Comparison of ENCODE assay signal across 29 cellular contexts in genomic region chr2:733495-733894, GRCh38.
"Had no signal": no experiment of that assay in that cellular context is flagged by ENCODE, and none has a peak within 500 bp of the region (broad histone marks: within the 10 kb centered on the region; RNA-seq: fewer than 3 reads in every experiment).

No MANE protein-coding gene starts in this region.

- H3K36me3 ChIP-seq: colonic mucosa, esophagus squamous epithelium, heart right ventricle, left ventricle myocardium inferior, ovary, prostate gland, right atrium auricular region, sigmoid colon, stomach, thyroid gland had no signal

- H3K9me3 Mint-ChIP-seq: dendritic cell treated with granulocyte-macrophage colony-stimulating factor and Interleukin-4, amounts not matched to agents 40 ng/mL and 50 ng/mL, for 4 days; immature natural killer cell; memory B cell; naive B cell; natural killer cell treated with Interleukin-12 subunit alpha and Interleukin-12 subunit beta and Interleukin-15 and Interleukin-18, amount 100 ng/mL, for 72 hours; stimulated activated memory B cell treated with anti-CD40 and anti-IgM and Interleukin-4, amounts not matched to agents 10 μg/mL and 1 μg/mL and 100 μg/mL, for 72 hours had no signal

- H3K9me3 ChIP-seq: colonic mucosa, esophagus squamous epithelium, heart right ventricle, left ventricle myocardium inferior, mucosa of descending colon, ovary, prostate gland, right atrium auricular region, sigmoid colon, stomach, thyroid gland had no signal

- H3K4me3 ChIP-seq: colonic mucosa, esophagus squamous epithelium, heart right ventricle, left ventricle myocardium inferior, lung, mucosa of descending colon, ovary, prostate gland, right atrium auricular region, sigmoid colon, stomach, thyroid gland had no signal

- H3K4me1 ChIP-seq: colonic mucosa, esophagus squamous epithelium, heart right ventricle, left ventricle myocardium inferior, prostate gland, right atrium auricular region, sigmoid colon, stomach, thyroid gland had no signal

- H3K27ac ChIP-seq: colonic mucosa, esophagus squamous epithelium, heart right ventricle, left ventricle myocardium inferior, ovary, prostate gland, right atrium auricular region, sigmoid colon, stomach, thyroid gland had no signal

- H3K4me1 Mint-ChIP-seq: immature natural killer cell, memory B cell had no signal

- H3K36me3 Mint-ChIP-seq: immature natural killer cell; memory B cell; naive B cell; natural killer cell treated with Interleukin-12 subunit alpha and Interleukin-12 subunit beta and Interleukin-15 and Interleukin-18, amount 100 ng/mL, for 72 hours; stimulated activated memory B cell treated with anti-CD40 and anti-IgM and Interleukin-4, amounts not matched to agents 10 μg/mL and 1 μg/mL and 100 μg/mL, for 72 hours had no signal

- H3K27me3 ChIP-seq: colonic mucosa, ovary, right atrium auricular region, thyroid gland had no signal

- H3K27ac Mint-ChIP-seq: dendritic cell treated with granulocyte-macrophage colony-stimulating factor and Interleukin-4, amounts not matched to agents 40 ng/mL and 50 ng/mL, for 4 days; immature natural killer cell; memory B cell; natural killer cell treated with Interleukin-12 subunit alpha and Interleukin-12 subunit beta and Interleukin-15 and Interleukin-18, amount 100 ng/mL, for 72 hours; stimulated activated memory B cell treated with anti-CD40 and anti-IgM and Interleukin-4, amounts not matched to agents 10 μg/mL and 1 μg/mL and 100 μg/mL, for 72 hours had no signal

- H3K4me3 Mint-ChIP-seq: dendritic cell treated with granulocyte-macrophage colony-stimulating factor and Interleukin-4, amounts not matched to agents 40 ng/mL and 50 ng/mL, for 4 days; immature natural killer cell; memory B cell; natural killer cell treated with Interleukin-12 subunit alpha and Interleukin-12 subunit beta and Interleukin-15 and Interleukin-18, amount 100 ng/mL, for 72 hours; stimulated activated memory B cell treated with anti-CD40 and anti-IgM and Interleukin-4, amounts not matched to agents 10 μg/mL and 1 μg/mL and 100 μg/mL, for 72 hours had no signal

- ATAC-seq: heart right ventricle; left colon; mucosa of descending colon; natural killer cell treated with Interleukin-12 subunit alpha and Interleukin-12 subunit beta and Interleukin-15 and Interleukin-18, amount 100 ng/mL, for 72 hours had no signal

- DNase-seq: central memory CD4-positive, alpha-beta T cell; colonic mucosa; effector memory CD4-positive, alpha-beta T cell; esophagus squamous epithelium; foreskin melanocyte; glutamatergic neuron; heart right ventricle; hypothalamus; immature natural killer cell; islet precursor cell; kidney glomerular epithelial cell; left colon; left ventricle myocardium inferior; mucosa of descending colon; naive B cell; occipital lobe; ovary; sigmoid colon; stimulated activated CD4-positive, alpha-beta T cell treated with anti-CD3 and anti-CD28 coated beads, Interleukin-4, amount 100 ng/mL, for 4 hours; stomach; thyroid gland; trophoblast cell had no signal
